In genomic region chr1:103108525-103109150, GRCh38 we compare ENCODE assay signal across 9 cellular contexts. TPM values are rescaled to one million over a fixed set of nuclear protein-coding genes. Genes with fewer than 3 reads are reported as not detected.
DNase-seq lines count a peak whose midpoint lies in the region; ATAC-seq and TF ChIP-seq lines count a peak whose summit lies in the region.
"Had no signal": no experiment of that assay in that cellular context is flagged by ENCODE, and none has a peak within 500 bp of the region (broad histone marks: within the 10 kb centered on the region; RNA-seq: fewer than 3 reads in every experiment).

No MANE protein-coding gene starts in this region.

- peaks cover 6% of the 10 kb centered on the region for H3K27me3 Mint-ChIP-seq in WTC11 (ENCODE audit: low read depth)
- no peaks in the 10 kb centered on the region for H3K27me3 Mint-ChIP-seq in osteocyte (ENCODE audit: unreplicated experiment)

- H3K4me3 Mint-ChIP-seq in WTC11 (peak overlapping the region; percentile 82), osteocyte (ENCODE audit: unreplicated experiment) (peak overlapping the region; percentile 91)

- POLR2A ChIA-PET in AG04450 (lab: Yijun Ruan, JAX) (no interaction called here), WTC11 (lab: Charles Lee) (interaction anchor here (0.9 kb wide), 1 partner anchor 9 kb away, joined by 3 read pairs; no protein-coding TSS in a partner anchor)

- H3K9me3 Mint-ChIP-seq in WTC11 (no peaks in the 10 kb centered on the region), osteocyte (ENCODE audit: unreplicated experiment) (no peaks in the 10 kb centered on the region)

- peak; percentile 93 for ATAC-seq in WTC11
- peak; percentile 59 to 77 for ATAC-seq in left cardiac atrium
- ATAC-seq in GM21360 (IDR thresholded peaks at IDR 0.05; ENCODE audit: unreplicated experiment) = no peak
- ATAC-seq in HG03439 (IDR thresholded peaks at IDR 0.05; ENCODE audit: unreplicated experiment) = no peak

- H3K4me1 Mint-ChIP-seq in WTC11 (peaks cover 24% of the 10 kb centered on the region), osteocyte (ENCODE audit: unreplicated experiment) (peaks cover 63% of the 10 kb centered on the region)

- no peaks in the 10 kb centered on the region for H3K36me3 Mint-ChIP-seq in WTC11
- peaks cover 3% of the 10 kb centered on the region for H3K36me3 Mint-ChIP-seq in osteocyte (ENCODE audit: unreplicated experiment)
- H3K36me3 Mint-ChIP-seq: CD14-positive monocyte had no signal

- H3K27ac ChIP-seq in AG04450 (ENCODE audit: low read depth, low read length) = no peak overlapping the region

- TF ChIP-seq CTCF in AG04450 (IDR thresholded peaks at IDR 0.05; ENCODE audit: low read depth, low read length) (no peak), WTC11 (IDR thresholded peaks at IDR 0.05) (no peak), osteocyte (IDR thresholded peaks at IDR 0.05) (no peak)

- peak overlapping the region; percentile 55 for H3K4me3 ChIP-seq in AG04450 (ENCODE audit: low read depth, low read length)

- no peak for DNase-seq in AG04450 (ENCODE audit: low read depth, low spot score)
- peak; percentile 86 for DNase-seq in WTC11 (ENCODE audit: low spot score)
- DNase-seq in left cardiac atrium = no peak
- DNase-seq in osteocyte (ENCODE audit: extremely low spot score, unreplicated experiment) = peak; percentile 88
- DNase-seq in activated gamma-delta T cell (lab: John Stamatoyannopoulos, UW) = no peak
- DNase-seq in activated CD8-positive, alpha-beta memory T cell treated with anti-CD3 and anti-CD28 coated beads for 24 hours = no peak

- no peak overlapping the region for H3K27ac Mint-ChIP-seq in WTC11
- H3K27ac Mint-ChIP-seq in osteocyte (ENCODE audit: unreplicated experiment) = peak overlapping the region; percentile 83

- no peaks in the 10 kb centered on the region for H3K27me3 ChIP-seq in AG04450 (ENCODE audit: control insufficient read depth, insufficient read depth, low read length)

- CTCF ChIA-PET in AG04450 (lab: Charles Lee) = interaction anchor here (1.0 to 6.0 kb wide), 4 partner anchors 9 to 406 kb away, joined by 3 to 100 read pairs (median 4); no protein-coding TSS in a partner anchor
- CTCF ChIA-PET in WTC11 (lab: Charles Lee) = interaction anchor here (0.7 to 5.8 kb wide), 2 partner anchors 117 to 353 kb away, joined by 3 to 106 read pairs; no protein-coding TSS in a partner anchor

- no peaks in the 10 kb centered on the region for H3K9me3 ChIP-seq in AG04450 (ENCODE audit: control insufficient read depth, insufficient read depth, low read length)

- intact Hi-C loops in left cardiac atrium (cut with DNase I) = no loop called here

TF ChIP-seq in WTC11, 78 proteins besides CTCF, POLR2A, EP300 and RAD21:
- TF ChIP-seq SP1 (CRISPR knock-in tag; conservative IDR thresholded peaks at IDR 0.05) (peak; percentile 77), NFYB (CRISPR knock-in tag; conservative IDR thresholded peaks at IDR 0.05; ENCODE audit: low read depth) (peak; percentile 46), E2F5 (CRISPR knock-in tag; IDR thresholded peaks at IDR 0.05) (no peak), NR2C2 (CRISPR knock-in tag; IDR thresholded peaks at IDR 0.05) (no peak)

RNA-seq across cellular contexts. Expression of gene COL11A1, which starts 0.3 kb away (rescaled TPM):
- 8.2 and 8.3 TPM in 2 replicates for polyA plus RNA-seq in AG04450 (2011; rRNA removed)
- polyA minus RNA-seq in AG04450 (2011; rRNA and poly(A)+ RNA removed) = 7.5 and 8.8 TPM in 2 replicates
- total RNA-seq in WTC11 (2021) = 13.1 to 15.4 TPM (median 13.3 TPM) in 3 replicates
- under 1 TPM in 1 of 2 donors, not detected in 1; 0.35 TPM for total RNA-seq in left cardiac atrium
- total RNA-seq in osteocyte = 592 and 632 TPM in 2 replicates
- polyA plus RNA-seq: CD14-positive monocyte had no signal

Comparison
In these comparisons a context has a peak if more than half of its experiments do, and no peak if none do; other contexts are left out.
1. DNase-seq: peak in WTC11 (single experiment) and osteocyte (single experiment); none in AG04450 (single experiment), left cardiac atrium (single experiment), activated gamma-delta T cell (single experiment) and activated CD8-positive, alpha-beta memory T cell treated with anti-CD3 and anti-CD28 coated beads for 24 hours (single experiment).
2. ATAC-seq: peak in WTC11 (single experiment) and left cardiac atrium (2 of 2); none in GM21360 (single experiment) and HG03439 (single experiment).
3. RNA of gene COL11A1, which starts 0.3 kb away (total RNA-seq): 592 to 632 TPM in osteocyte; 13.1 to 15.4 TPM in WTC11 and 0.35 TPM in left cardiac atrium; every median in the first group is over 10 times any median in the second.